In genomic region chr9:38299856-38300255, GRCh38 we compare ENCODE assay signal across 23 cellular contexts.
"Had no signal": no experiment of that assay in that cellular context is flagged by ENCODE, and none has a peak within 500 bp of the region (broad histone marks: within the 10 kb centered on the region; RNA-seq: fewer than 3 reads in every experiment).

No MANE protein-coding gene starts in this region.

- DNase-seq: colonic mucosa; cortex of kidney; dermis blood vessel endothelial cell; dorsolateral prefrontal cortex; effector CD4-positive, alpha-beta T cell; effector CD8-positive, alpha-beta T cell; effector memory CD4-positive, alpha-beta T cell; effector memory CD8-positive, alpha-beta T cell; endodermal cell; erythroblast; esophagus squamous epithelium; foreskin fibroblast; foreskin keratinocyte; foreskin melanocyte; glutamatergic neuron; heart left ventricle; heart right ventricle had no signal

- H3K36me3 ChIP-seq: colonic mucosa, esophagus muscularis mucosa, esophagus squamous epithelium, gastroesophageal sphincter, heart left ventricle, heart right ventricle had no signal

- H2AFZ ChIP-seq: hepatocyte had no signal

- H3K4me1 ChIP-seq: colonic mucosa, esophagus squamous epithelium, foreskin keratinocyte had no signal

- H3K79me2 ChIP-seq: hepatocyte had no signal

- ATAC-seq: effector memory CD8-positive, alpha-beta T cell; esophagus mucosa; foreskin keratinocyte; gastroesophageal sphincter had no signal

- H3K9me3 ChIP-seq: colonic mucosa, esophagus muscularis mucosa, esophagus squamous epithelium, gastroesophageal sphincter, heart left ventricle, heart right ventricle had no signal

- H3K4me3 ChIP-seq: colonic mucosa, coronary artery, dorsolateral prefrontal cortex, esophagus muscularis mucosa, esophagus squamous epithelium, gastroesophageal sphincter, heart left ventricle, heart right ventricle, hepatocyte had no signal

- H3K4me2 ChIP-seq: hepatocyte had no signal

- H3K27me3 ChIP-seq: colonic mucosa, dorsolateral prefrontal cortex, esophagus muscularis mucosa, esophagus squamous epithelium, gastroesophageal sphincter, heart left ventricle, heart right ventricle, hepatocyte had no signal

- H3K27ac ChIP-seq: colonic mucosa, coronary artery, dorsolateral prefrontal cortex, epithelial cell of prostate, esophagus muscularis mucosa, esophagus squamous epithelium, foreskin keratinocyte, gastroesophageal sphincter, heart left ventricle, heart right ventricle, hepatocyte had no signal
